ENCODE assay signal across 23 cellular contexts in genomic region chr18:24674236-24675004, GRCh38.
A peak's percentile ranks its signal among the peaks of the same experiment; 100 is the strongest.
DNase-seq lines count a peak whose midpoint lies in the region; ATAC-seq, FAIRE-seq and TF ChIP-seq lines count a peak whose summit lies in the region.
"Had no signal": no experiment of that assay in that cellular context is flagged by ENCODE, and none has a peak within 500 bp of the region (broad histone marks: within the 10 kb centered on the region; RNA-seq: fewer than 3 reads in every experiment).

No MANE protein-coding gene starts in this region.

- peak overlapping the region; percentile 78 for H3K27ac Mint-ChIP-seq in activated T-cell treated with anti-CD3 and anti-CD28 coated beads, Interleukin-2, amount 50 U/mL, for 24 hours
- H3K27ac Mint-ChIP-seq in T-helper 2 cell treated with Interferon-gamma antibody and Interleukin-4, amounts not matched to agents 5 μg/mL and 100 μg/mL, for 36 hours: peak overlapping the region; percentile 50

- H3K36me3 Mint-ChIP-seq in activated T-cell treated with anti-CD3 and anti-CD28 coated beads, Interleukin-2, amount 50 U/mL, for 24 hours (ENCODE audit: low read depth): no peaks in the 10 kb centered on the region
- H3K36me3 Mint-ChIP-seq in T-helper 2 cell treated with Interferon-gamma antibody and Interleukin-4, amounts not matched to agents 5 μg/mL and 100 μg/mL, for 36 hours (ENCODE audit: low read depth): no peaks in the 10 kb centered on the region

- peaks cover 29% of the 10 kb centered on the region for H3K27me3 Mint-ChIP-seq in activated T-cell treated with anti-CD3 and anti-CD28 coated beads, Interleukin-2, amount 50 U/mL, for 24 hours
- no peaks in the 10 kb centered on the region for H3K27me3 Mint-ChIP-seq in T-helper 2 cell treated with Interferon-gamma antibody and Interleukin-4, amounts not matched to agents 5 μg/mL and 100 μg/mL, for 36 hours (ENCODE audit: low read depth)

- peaks cover 9% of the 10 kb centered on the region for H3K4me1 Mint-ChIP-seq in activated T-cell treated with anti-CD3 and anti-CD28 coated beads, Interleukin-2, amount 50 U/mL, for 24 hours (ENCODE audit: low read depth)
- H3K4me1 Mint-ChIP-seq in T-helper 2 cell treated with Interferon-gamma antibody and Interleukin-4, amounts not matched to agents 5 μg/mL and 100 μg/mL, for 36 hours (ENCODE audit: low read depth): peaks cover 26% of the 10 kb centered on the region

- FAIRE-seq in D721Med (lab: Jason Lieb, UNC): peak; percentile 79
- FAIRE-seq: GM12891, H1, HepG2 had no signal

- TF ChIP-seq CTCF in D721Med (IDR thresholded peaks at IDR 0.05; ENCODE audit: insufficient read depth, missing control alignments): no peak

- peak; percentile 77 for ATAC-seq in GM18867 (IDR thresholded peaks at IDR 0.05; ENCODE audit: unreplicated experiment)
- ATAC-seq: HCT116, HepG2, PC-3 had no signal

- no peak overlapping the region for H3K4me3 Mint-ChIP-seq in activated T-cell treated with anti-CD3 and anti-CD28 coated beads, Interleukin-2, amount 50 U/mL, for 24 hours
- no peak overlapping the region for H3K4me3 Mint-ChIP-seq in T-helper 2 cell treated with Interferon-gamma antibody and Interleukin-4, amounts not matched to agents 5 μg/mL and 100 μg/mL, for 36 hours

- no peak for DNase-seq in activated T-cell treated with anti-CD3 and anti-CD28 coated beads, Interleukin-2, amount 50 U/mL, for 24 hours
- DNase-seq in activated T-cell treated with anti-CD3 and anti-CD28 coated beads, Interleukin-2, amount 50 U/mL, for 1 hour: no peak
- DNase-seq in D721Med (ENCODE audit: insufficient read length, low spot score) (no peak), NCI-H146 treated with DMSO at 0.1 percent for 48 hours (lab: John Stamatoyannopoulos, UW; ENCODE audit: unreplicated experiment) (no peak), NCI-H1694 (lab: John Stamatoyannopoulos, UW) (no peak)
- peak; percentile 32 for DNase-seq in T-helper 2 cell treated with Interferon-gamma antibody and Interleukin-4, amounts not matched to agents 5 μg/mL and 100 μg/mL, for 36 hours (ENCODE audit: low spot score)
- DNase-seq in NK-92 treated with Interleukin-12 subunit alpha and Interleukin-12 subunit beta, amount 100 ng/mL, for 24 hours (lab: John Stamatoyannopoulos, UW): no peak
- DNase-seq: BE2C, DMS79 treated with DMSO at 0.1 percent for 48 hours, KBM-7, NCI-H1105, NCI-H146, NCI-H2081, NCI-H2171, NCI-H345, NCI-H524, PC-3, Right ventricle myocardium superior had no signal

- H3K9me3 Mint-ChIP-seq in activated T-cell treated with anti-CD3 and anti-CD28 coated beads, Interleukin-2, amount 50 U/mL, for 24 hours: no peaks in the 10 kb centered on the region
- no peaks in the 10 kb centered on the region for H3K9me3 Mint-ChIP-seq in T-helper 2 cell treated with Interferon-gamma antibody and Interleukin-4, amounts not matched to agents 5 μg/mL and 100 μg/mL, for 36 hours
